ENCODE assay signal across 1 cellular context in the genomic region with DNA sequence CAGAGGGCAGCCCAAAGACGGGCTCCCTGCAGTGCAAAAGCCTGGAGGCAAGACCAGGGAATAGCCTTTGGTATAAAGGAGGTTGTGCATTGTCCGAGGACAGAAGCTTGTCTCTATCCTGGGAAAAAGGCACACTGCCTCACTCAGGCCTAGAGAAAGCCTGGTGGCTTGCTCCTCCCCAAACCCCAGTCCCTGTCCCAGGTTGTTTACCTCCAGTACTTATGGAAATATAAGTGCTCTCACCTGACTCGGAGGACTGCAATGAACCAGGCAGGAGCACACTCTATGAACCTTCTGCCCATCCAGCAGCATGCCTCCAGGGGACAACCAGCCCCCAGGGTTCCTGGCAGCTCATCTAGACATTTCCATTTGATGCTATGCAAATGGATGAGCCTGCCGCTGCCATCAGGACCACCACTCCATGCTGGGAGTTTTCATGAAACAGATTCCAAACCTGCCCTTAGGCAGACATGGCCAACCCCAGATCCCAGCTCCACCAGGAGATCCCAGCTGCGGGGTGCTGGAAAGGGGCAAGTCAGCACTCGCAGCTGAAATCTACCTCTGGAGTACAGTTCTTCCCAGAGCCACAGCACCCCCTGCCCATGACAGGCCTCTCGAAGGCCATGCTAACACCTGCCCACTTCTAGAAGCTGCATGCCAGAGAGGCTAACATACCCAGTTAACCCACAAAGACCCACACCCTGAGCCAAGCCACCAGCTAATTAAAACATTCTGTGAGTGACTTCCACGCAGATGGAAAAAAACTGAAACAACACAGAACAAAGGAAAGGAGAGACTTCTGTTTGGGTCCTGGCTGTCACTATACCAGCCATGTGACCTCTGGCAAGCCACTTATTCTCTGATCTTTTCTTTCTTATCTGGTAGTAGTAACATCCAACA.
TF ChIP-seq lines count a peak whose summit lies in the region.

No MANE protein-coding gene starts in this region.

TF ChIP-seq in IMR-90, 13 proteins besides CTCF, POLR2A, EP300 and RAD21 (continued from another document):
- TF ChIP-seq ELK1 (IDR thresholded peaks at IDR 0.05; ENCODE audit: borderline replicate concordance, low read depth, low read length) (no peak), NFE2L2 (IDR thresholded peaks at IDR 0.05; ENCODE audit: low read depth, low read length) (no peak), FOS (IDR thresholded peaks at IDR 0.05; ENCODE audit: low read depth, low read length) (no peak)
TF ChIP-seq in IMR-90: peak in this region for 0.
